ENCODE assay signal across 25 cellular contexts in the genomic region with DNA sequence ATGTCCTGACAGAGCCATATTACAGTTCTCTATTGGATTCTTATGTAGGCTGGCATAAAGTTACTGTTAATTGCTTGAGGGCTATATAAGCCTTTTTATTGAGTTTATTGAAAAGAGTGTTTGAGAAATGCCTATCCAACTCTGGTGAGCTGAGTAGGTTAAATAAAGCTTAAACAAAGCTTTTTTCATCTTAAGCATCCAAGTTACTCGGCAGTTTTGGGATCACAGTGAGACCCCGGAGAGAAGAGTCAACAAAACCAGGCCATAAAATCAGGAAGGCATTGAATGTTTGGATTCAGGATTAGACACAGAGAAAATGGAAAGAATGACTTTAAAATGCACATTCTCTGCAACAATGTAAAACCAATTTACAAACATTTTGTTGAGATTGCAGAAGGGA.
DNase-seq lines count a peak whose midpoint lies in the region; ATAC-seq and FAIRE-seq lines count a peak whose summit lies in the region.
"Had no signal": no experiment of that assay in that cellular context is flagged by ENCODE, and none has a peak within 500 bp of the region (broad histone marks: within the 10 kb centered on the region; RNA-seq: fewer than 3 reads in every experiment).

No MANE protein-coding gene starts in this region.

- H3K27me3 Mint-ChIP-seq in activated CD8-positive, alpha-beta memory T cell treated with anti-CD3 and anti-CD28 coated beads, Interleukin-2, amount 10 ng/mL, durations not matched to agents 7 days and 5 days = no peaks in the 10 kb centered on the region
- no peaks in the 10 kb centered on the region for H3K27me3 Mint-ChIP-seq in stimulated activated memory B cell treated with anti-CD40 and anti-IgM and Interleukin-4, amounts not matched to agents 10 μg/mL and 1 μg/mL and 100 μg/mL, for 72 hours
- H3K27me3 Mint-ChIP-seq: CD8-positive, alpha-beta memory T cell had no signal

- no peaks in the 10 kb centered on the region for H3K4me1 Mint-ChIP-seq in activated CD8-positive, alpha-beta memory T cell treated with anti-CD3 and anti-CD28 coated beads, Interleukin-2, amount 10 ng/mL, durations not matched to agents 7 days and 5 days
- no peaks in the 10 kb centered on the region for H3K4me1 Mint-ChIP-seq in stimulated activated memory B cell treated with anti-CD40 and anti-IgM and Interleukin-4, amounts not matched to agents 10 μg/mL and 1 μg/mL and 100 μg/mL, for 72 hours
- H3K4me1 Mint-ChIP-seq: CD8-positive, alpha-beta memory T cell had no signal

- no peaks in the 10 kb centered on the region for H3K36me3 Mint-ChIP-seq in activated CD8-positive, alpha-beta memory T cell treated with anti-CD3 and anti-CD28 coated beads, Interleukin-2, amount 10 ng/mL, durations not matched to agents 7 days and 5 days
- no peaks in the 10 kb centered on the region for H3K36me3 Mint-ChIP-seq in stimulated activated memory B cell treated with anti-CD40 and anti-IgM and Interleukin-4, amounts not matched to agents 10 μg/mL and 1 μg/mL and 100 μg/mL, for 72 hours
- H3K36me3 Mint-ChIP-seq: CD14-positive monocyte; CD8-positive, alpha-beta memory T cell had no signal

- no peak overlapping the region for H3K4me3 Mint-ChIP-seq in activated CD8-positive, alpha-beta memory T cell treated with anti-CD3 and anti-CD28 coated beads, Interleukin-2, amount 10 ng/mL, durations not matched to agents 7 days and 5 days
- H3K4me3 Mint-ChIP-seq in stimulated activated memory B cell treated with anti-CD40 and anti-IgM and Interleukin-4, amounts not matched to agents 10 μg/mL and 1 μg/mL and 100 μg/mL, for 72 hours = no peak overlapping the region
- H3K4me3 Mint-ChIP-seq: CD14-positive monocyte; CD8-positive, alpha-beta memory T cell had no signal

- no peaks in the 10 kb centered on the region for H3K9me3 Mint-ChIP-seq in activated CD8-positive, alpha-beta memory T cell treated with anti-CD3 and anti-CD28 coated beads, Interleukin-2, amount 10 ng/mL, durations not matched to agents 7 days and 5 days (ENCODE audit: low read depth)
- no peaks in the 10 kb centered on the region for H3K9me3 Mint-ChIP-seq in stimulated activated memory B cell treated with anti-CD40 and anti-IgM and Interleukin-4, amounts not matched to agents 10 μg/mL and 1 μg/mL and 100 μg/mL, for 72 hours
- H3K9me3 Mint-ChIP-seq: CD8-positive, alpha-beta memory T cell had no signal

- peak overlapping the region; percentile 61 for H2AFZ ChIP-seq in neuron (ENCODE audit: low read depth, low read length)

- no peaks in the 10 kb centered on the region for H3K36me3 ChIP-seq in neuron (ENCODE audit: insufficient read depth, low read length)
- H3K36me3 ChIP-seq: BE2C had no signal

- CTCF ChIA-PET in activated CD8-positive, alpha-beta memory T cell treated with anti-CD3 and anti-CD28 coated beads, Interleukin-2, amount 10 ng/mL, durations not matched to agents 7 days and 5 days (lab: Charles Lee) = no interaction called here

- no peaks in the 10 kb centered on the region for H3K27me3 ChIP-seq in neuron (ENCODE audit: insufficient read depth, low read length)
- H3K27me3 ChIP-seq: BE2C had no signal

- H3K4me1 ChIP-seq in neuron (ENCODE audit: insufficient read depth, low read length) = peaks cover 1% of the 10 kb centered on the region
- H3K4me1 ChIP-seq: BE2C had no signal

- H3K9me3 ChIP-seq in neuron (ENCODE audit: low read length) = no peaks in the 10 kb centered on the region
- H3K9me3 ChIP-seq: BE2C had no signal

- DNase-seq in GM18507 (ENCODE audit: extremely low spot score, insufficient read length, low read depth) (no peak), HuH-7 (ENCODE audit: low spot score) (peak; percentile 6), NCI-H748 (lab: John Stamatoyannopoulos, UW; ENCODE audit: unreplicated experiment) (peak; percentile 66)
- no peak for DNase-seq in activated CD8-positive, alpha-beta memory T cell treated with anti-CD3 and anti-CD28 coated beads, Interleukin-2, amount 10 ng/mL, durations not matched to agents 7 days and 5 days
- DNase-seq: 8988T; ACHN; BE2C; CD8-positive, alpha-beta memory T cell; DMS 273 treated with DMSO at 0.1 percent for 48 hours; DMS79 treated with DMSO at 0.1 percent for 48 hours; GF-D8; NCI-H1048; NCI-H1417 treated with DMSO at 0.1 percent for 48 hours; NCI-H187 treated with DMSO at 0.1 percent for 48 hours; NCI-H510A; NCI-H774; SIG-M5; SW 1271 had no signal

- H3K4me3 ChIP-seq in neuron (ENCODE audit: low read length) = no peak overlapping the region
- H3K4me3 ChIP-seq: SK-N-MC had no signal

- no peak overlapping the region for H3K27ac Mint-ChIP-seq in activated CD8-positive, alpha-beta memory T cell treated with anti-CD3 and anti-CD28 coated beads, Interleukin-2, amount 10 ng/mL, durations not matched to agents 7 days and 5 days
- no peak overlapping the region for H3K27ac Mint-ChIP-seq in stimulated activated memory B cell treated with anti-CD40 and anti-IgM and Interleukin-4, amounts not matched to agents 10 μg/mL and 1 μg/mL and 100 μg/mL, for 72 hours
- H3K27ac Mint-ChIP-seq: CD14-positive monocyte; CD8-positive, alpha-beta memory T cell had no signal

- no peak for ATAC-seq in activated CD8-positive, alpha-beta memory T cell treated with anti-CD3 and anti-CD28 coated beads, Interleukin-2, amount 10 ng/mL, durations not matched to agents 7 days and 5 days
- no peak for ATAC-seq in stimulated activated memory B cell treated with anti-CD40 and anti-IgM and Interleukin-4, amounts not matched to agents 10 μg/mL and 1 μg/mL and 100 μg/mL, for 72 hours
- ATAC-seq in GM21576 (IDR thresholded peaks at IDR 0.05; ENCODE audit: unreplicated experiment) = no peak

- peak; percentile 46 for FAIRE-seq in GM18507 (lab: Jason Lieb, UNC)
- FAIRE-seq: GM12891, RCC 7860 had no signal

Comparison
In these comparisons a context has a peak if more than half of its experiments do, and no peak if none do; other contexts are left out.
1. DNase-seq: peak in HuH-7 (single experiment) and NCI-H748 (single experiment); none in GM18507 (single experiment) and activated CD8-positive, alpha-beta memory T cell treated with anti-CD3 and anti-CD28 coated beads, Interleukin-2, amount 10 ng/mL, durations not matched to agents 7 days and 5 days (single experiment).